Comparison of ENCODE assay signal across 18 cellular contexts in genomic region chr14:98194821-98195220, GRCh38.
A peak's percentile ranks its signal among the peaks of the same experiment; 100 is the strongest.
DNase-seq lines count a peak whose midpoint lies in the region; ATAC-seq and TF ChIP-seq lines count a peak whose summit lies in the region.
"Had no signal": no experiment of that assay in that cellular context is flagged by ENCODE, and none has a peak within 500 bp of the region (broad histone marks: within the 10 kb centered on the region; RNA-seq: fewer than 3 reads in every experiment).

No MANE protein-coding gene starts in this region.

- POLR2A ChIA-PET in CD8-positive, alpha-beta memory T cell (lab: Charles Lee) = interaction anchor here (1.0 kb wide), 1 partner anchor 21 kb away, joined by 3 read pairs; no protein-coding TSS in a partner anchor
- POLR2A ChIA-PET in naive thymus-derived CD8-positive, alpha-beta T cell (lab: Charles Lee) = interaction anchor here (1.1 to 23.8 kb wide), 8 partner anchors 9 to 1073 kb away, joined by 3 to 361 read pairs (median 80); partner anchors contain the start of gene BCL11B

- no peaks in the 10 kb centered on the region for H3K9me3 ChIP-seq in CD8-positive, alpha-beta memory T cell (ENCODE audit: low read length)
- H3K9me3 ChIP-seq: HAP-1 had no signal

- DNase-seq in activated T-cell treated with anti-CD3 and anti-CD28 coated beads, Interleukin-2, amount 50 U/mL, for 72 hours = no peak
- DNase-seq in activated T-cell treated with anti-CD3 and anti-CD28 coated beads, Interleukin-2, amount 50 U/mL, for 4 hours = no peak
- DNase-seq in CD8-positive, alpha-beta memory T cell = no peak
- DNase-seq in naive thymus-derived CD8-positive, alpha-beta T cell = no peak
- DNase-seq in endothelial cell (ENCODE audit: low spot score) = no peak
- DNase-seq in stimulated activated CD4-positive, alpha-beta T cell treated with anti-CD3 and anti-CD28 coated beads, Interleukin-4, amount 100 ng/mL, for 1 hour = no peak
- DNase-seq in RKO (ENCODE audit: low spot score) = no peak
- DNase-seq: AML-193; MV-4-11; NCI-H1417; NCI-H1930; NCI-H446 treated with DMSO at 0.1 percent for 48 hours; NK-92 treated with Interleukin-12 subunit alpha and Interleukin-12 subunit beta, amount 100 ng/mL, for 24 hours; SHP77 treated with DMSO at 0.1 percent for 48 hours had no signal

- peak overlapping the region; percentile 71 to 76 for H3K4me3 Mint-ChIP-seq in activated T-cell treated with anti-CD3 and anti-CD28 coated beads, Interleukin-2, amount 50 U/mL, for 72 hours
- H3K4me3 Mint-ChIP-seq in activated T-cell treated with anti-CD3 and anti-CD28 coated beads, Interleukin-2, amount 50 U/mL, for 4 hours = no peak overlapping the region
- no peak overlapping the region for H3K4me3 Mint-ChIP-seq in CD8-positive, alpha-beta memory T cell
- H3K4me3 Mint-ChIP-seq in activated naive CD8-positive, alpha-beta T cell = no peak overlapping the region
- H3K4me3 Mint-ChIP-seq in naive thymus-derived CD8-positive, alpha-beta T cell = peak overlapping the region in 4 of 10 donors; percentile 76 to 82 (median 78)
- H3K4me3 Mint-ChIP-seq in endothelial cell (ENCODE audit: unreplicated experiment) = no peak overlapping the region
- H3K4me3 Mint-ChIP-seq: CD14-positive monocyte had no signal

- peaks cover 4 to 10% of the 10 kb centered on the region in 2 donors for H3K36me3 Mint-ChIP-seq in activated T-cell treated with anti-CD3 and anti-CD28 coated beads, Interleukin-2, amount 50 U/mL, for 72 hours (ENCODE audit: insufficient read depth in 2 of 2)
- H3K36me3 Mint-ChIP-seq in activated T-cell treated with anti-CD3 and anti-CD28 coated beads, Interleukin-2, amount 50 U/mL, for 4 hours (ENCODE audit: insufficient read depth) = no peaks in the 10 kb centered on the region
- peaks cover 3 to 12% (median 5%) of the 10 kb centered on the region in 3 donors for H3K36me3 Mint-ChIP-seq in CD8-positive, alpha-beta memory T cell
- H3K36me3 Mint-ChIP-seq in activated naive CD8-positive, alpha-beta T cell = peaks cover 6% of the 10 kb centered on the region
- no peaks in the 10 kb centered on the region for H3K36me3 Mint-ChIP-seq in naive thymus-derived CD8-positive, alpha-beta T cell
- no peaks in the 10 kb centered on the region for H3K36me3 Mint-ChIP-seq in endothelial cell (ENCODE audit: low read depth, unreplicated experiment)
- H3K36me3 Mint-ChIP-seq: CD14-positive monocyte had no signal

- H3K27ac Mint-ChIP-seq in activated T-cell treated with anti-CD3 and anti-CD28 coated beads, Interleukin-2, amount 50 U/mL, for 72 hours = peak overlapping the region; percentile 82
- H3K27ac Mint-ChIP-seq in CD8-positive, alpha-beta memory T cell = peak overlapping the region in 5 of 8 donors; percentile 14 to 86 (median 72)
- H3K27ac Mint-ChIP-seq in activated naive CD8-positive, alpha-beta T cell = peak overlapping the region; percentile 98
- H3K27ac Mint-ChIP-seq in naive thymus-derived CD8-positive, alpha-beta T cell = peak overlapping the region; percentile 89 to 100 (median 96)
- no peak overlapping the region for H3K27ac Mint-ChIP-seq in endothelial cell (ENCODE audit: unreplicated experiment)
- H3K27ac Mint-ChIP-seq: CD14-positive monocyte had no signal

- CTCF ChIA-PET in CD8-positive, alpha-beta memory T cell (lab: Charles Lee) = no interaction called here

- no peak for ATAC-seq in activated T-cell treated with anti-CD3 and anti-CD28 coated beads, Interleukin-2, amount 50 U/mL, for 72 hours (replicated peaks in 1 of 2)
- no peak for ATAC-seq in activated T-cell treated with anti-CD3 and anti-CD28 coated beads, Interleukin-2, amount 50 U/mL, for 4 hours
- ATAC-seq in naive thymus-derived CD8-positive, alpha-beta T cell = no peak

- H3K4me1 ChIP-seq in CD8-positive, alpha-beta memory T cell (ENCODE audit: insufficient read depth, low read length) = peaks cover 99% of the 10 kb centered on the region
- H3K4me1 ChIP-seq: HAP-1 had no signal

- H3K9me3 Mint-ChIP-seq in activated T-cell treated with anti-CD3 and anti-CD28 coated beads, Interleukin-2, amount 50 U/mL, for 72 hours = peaks cover 2 to 3% of the 10 kb centered on the region in 2 donors
- H3K9me3 Mint-ChIP-seq in activated T-cell treated with anti-CD3 and anti-CD28 coated beads, Interleukin-2, amount 50 U/mL, for 4 hours = no peaks in the 10 kb centered on the region
- peaks cover 0 to 1% (median 0%) of the 10 kb centered on the region in 5 donors for H3K9me3 Mint-ChIP-seq in CD8-positive, alpha-beta memory T cell
- H3K9me3 Mint-ChIP-seq in activated naive CD8-positive, alpha-beta T cell (ENCODE audit: low read depth) = no peaks in the 10 kb centered on the region
- H3K9me3 Mint-ChIP-seq in naive thymus-derived CD8-positive, alpha-beta T cell = no peaks in the 10 kb centered on the region
- H3K9me3 Mint-ChIP-seq in endothelial cell (ENCODE audit: unreplicated experiment) = no peaks in the 10 kb centered on the region

- TF ChIP-seq CTCF in endothelial cell (IDR thresholded peaks at IDR 0.05; ENCODE audit: unreplicated experiment) = no peak

- H3K4me3 ChIP-seq in CD8-positive, alpha-beta memory T cell (ENCODE audit: low read length) = no peak overlapping the region
- H3K4me3 ChIP-seq: HAP-1 had no signal

- H3K4me1 Mint-ChIP-seq in activated T-cell treated with anti-CD3 and anti-CD28 coated beads, Interleukin-2, amount 50 U/mL, for 72 hours (ENCODE audit: low read depth) = peaks cover 98% of the 10 kb centered on the region
- H3K4me1 Mint-ChIP-seq in activated T-cell treated with anti-CD3 and anti-CD28 coated beads, Interleukin-2, amount 50 U/mL, for 4 hours (ENCODE audit: low read depth) = peaks cover 95% of the 10 kb centered on the region
- H3K4me1 Mint-ChIP-seq in CD8-positive, alpha-beta memory T cell = peaks cover 87 to 97% (median 96%) of the 10 kb centered on the region in 3 donors
- H3K4me1 Mint-ChIP-seq in activated naive CD8-positive, alpha-beta T cell (ENCODE audit: low read depth) = peaks cover 97% of the 10 kb centered on the region
- peaks cover 66 to 99% (median 96%) of the 10 kb centered on the region in 4 donors for H3K4me1 Mint-ChIP-seq in naive thymus-derived CD8-positive, alpha-beta T cell
- H3K4me1 Mint-ChIP-seq in endothelial cell (ENCODE audit: unreplicated experiment) = no peaks in the 10 kb centered on the region
- H3K4me1 Mint-ChIP-seq: CD14-positive monocyte had no signal

- no peaks in the 10 kb centered on the region for H3K27me3 ChIP-seq in CD8-positive, alpha-beta memory T cell (ENCODE audit: insufficient read depth, low read length, poor library complexity, severe bottlenecking)

- H3K27ac ChIP-seq in CD8-positive, alpha-beta memory T cell (ENCODE audit: low read depth, low read length) = no peak overlapping the region
- H3K27ac ChIP-seq: HL-60 had no signal

- no peaks in the 10 kb centered on the region for H3K36me3 ChIP-seq in CD8-positive, alpha-beta memory T cell (ENCODE audit: insufficient read depth, low read length)
- H3K36me3 ChIP-seq: HAP-1 had no signal

- no peaks in the 10 kb centered on the region for H3K27me3 Mint-ChIP-seq in activated T-cell treated with anti-CD3 and anti-CD28 coated beads, Interleukin-2, amount 50 U/mL, for 72 hours (ENCODE audit: low read depth)
- no peaks in the 10 kb centered on the region for H3K27me3 Mint-ChIP-seq in activated T-cell treated with anti-CD3 and anti-CD28 coated beads, Interleukin-2, amount 50 U/mL, for 4 hours (ENCODE audit: low read depth)
- no peaks in the 10 kb centered on the region for H3K27me3 Mint-ChIP-seq in CD8-positive, alpha-beta memory T cell
- H3K27me3 Mint-ChIP-seq in activated naive CD8-positive, alpha-beta T cell = no peaks in the 10 kb centered on the region
- no peaks in the 10 kb centered on the region for H3K27me3 Mint-ChIP-seq in naive thymus-derived CD8-positive, alpha-beta T cell
- peaks cover 2% of the 10 kb centered on the region for H3K27me3 Mint-ChIP-seq in endothelial cell (ENCODE audit: unreplicated experiment)

Comparison
In these comparisons a context has a peak if more than half of its experiments do, and no peak if none do; other contexts are left out.
1. H3K4me3 Mint-ChIP-seq: peak in activated T-cell treated with anti-CD3 and anti-CD28 coated beads, Interleukin-2, amount 50 U/mL, for 72 hours (2 of 2); none in activated T-cell treated with anti-CD3 and anti-CD28 coated beads, Interleukin-2, amount 50 U/mL, for 4 hours (single experiment), CD8-positive, alpha-beta memory T cell (0 of 7), activated naive CD8-positive, alpha-beta T cell (single experiment) and endothelial cell (single experiment).